ENCODE assay signal across 9 cellular contexts in genomic region chr5:157860898-157861894, GRCh38. TPM values are rescaled to one million over a fixed set of nuclear protein-coding genes. Genes with fewer than 3 reads are reported as not detected.
A peak's percentile ranks its signal among the peaks of the same experiment; 100 is the strongest.
DNase-seq lines count a peak whose midpoint lies in the region; ATAC-seq and TF ChIP-seq lines count a peak whose summit lies in the region.
"Had no signal": no experiment of that assay in that cellular context is flagged by ENCODE, and none has a peak within 500 bp of the region (broad histone marks: within the 10 kb centered on the region; RNA-seq: fewer than 3 reads in every experiment).

No MANE protein-coding gene starts in this region.

- H3K36me3 ChIP-seq in GM23248 (ENCODE audit: low read depth) (no peaks in the 10 kb centered on the region), H7 (replicated peaks; ENCODE audit: control insufficient read depth, insufficient read depth, low read length) (no peaks in the 10 kb centered on the region)
- H3K36me3 ChIP-seq: thoracic aorta had no signal

- no peaks in the 10 kb centered on the region for H3K27me3 Mint-ChIP-seq in activated naive CD8-positive, alpha-beta T cell treated with anti-CD3 and anti-CD28 coated beads, Interleukin-2, amount 50 U/mL, for 24 hours

- H3K36me3 Mint-ChIP-seq in activated naive CD8-positive, alpha-beta T cell treated with anti-CD3 and anti-CD28 coated beads, Interleukin-2, amount 50 U/mL, for 24 hours (ENCODE audit: low read depth) = peaks cover 10% of the 10 kb centered on the region

- H3K27ac Mint-ChIP-seq in activated naive CD8-positive, alpha-beta T cell treated with anti-CD3 and anti-CD28 coated beads, Interleukin-2, amount 50 U/mL, for 24 hours = peak overlapping the region; percentile 59

- H2AFZ ChIP-seq in GM23248 = no peak overlapping the region

- H3K9me2 ChIP-seq in GM23248 (ENCODE audit: insufficient read depth) = no peaks in the 10 kb centered on the region

- no peak overlapping the region for H3K9ac ChIP-seq in GM23248

- ATAC-seq in GM19463 (IDR thresholded peaks at IDR 0.05; ENCODE audit: unreplicated experiment) = peak; percentile 68
- ATAC-seq in HG03196 (IDR thresholded peaks at IDR 0.05; ENCODE audit: unreplicated experiment) = peak; percentile 73
- ATAC-seq in activated naive CD8-positive, alpha-beta T cell treated with anti-CD3 and anti-CD28 coated beads, Interleukin-2, amount 50 U/mL, for 24 hours = no peak

- H3K9me3 ChIP-seq in GM23248 (ENCODE audit: low read depth) = no peaks in the 10 kb centered on the region
- H3K9me3 ChIP-seq: thoracic aorta had no signal

- H3K27me3 ChIP-seq in GM23248 (replicated peaks; ENCODE audit: insufficient read depth) (no peaks in the 10 kb centered on the region), H7 (ENCODE audit: control insufficient read depth, insufficient read depth, low read length) (no peaks in the 10 kb centered on the region)

- peaks cover 28% of the 10 kb centered on the region for H3K79me2 ChIP-seq in GM23248 (ENCODE audit: insufficient read depth)

- H3K4me2 ChIP-seq in GM23248 (ENCODE audit: unreplicated experiment) = no peak overlapping the region

- H3K4me1 ChIP-seq in GM23248 (ENCODE audit: insufficient read depth) = peaks cover 16% of the 10 kb centered on the region

- H3K9me3 Mint-ChIP-seq in activated naive CD8-positive, alpha-beta T cell treated with anti-CD3 and anti-CD28 coated beads, Interleukin-2, amount 50 U/mL, for 24 hours = no peaks in the 10 kb centered on the region

- in situ Hi-C loops in KBM-7 (cut with MboI; ENCODE audit: low pct_unique_long_range_greater_than_20kb, low sequenced_read_pairs) (no loop called here), GM23248 (cut with MboI) (no loop called here)

- peaks cover 9% of the 10 kb centered on the region; the same call in 1 of the 2 replicates for H4K20me1 ChIP-seq in GM23248 (ENCODE audit: insufficient read depth)

- H3K4me3 ChIP-seq in GM12864 (ENCODE audit: low read depth, low read length) (no peak overlapping the region), GM23248 (no peak overlapping the region), H7 (ENCODE audit: insufficient read depth, low read depth, low read length) (no peak overlapping the region)
- H3K4me3 ChIP-seq: thoracic aorta had no signal

- H3K4me3 Mint-ChIP-seq in activated naive CD8-positive, alpha-beta T cell treated with anti-CD3 and anti-CD28 coated beads, Interleukin-2, amount 50 U/mL, for 24 hours = peak overlapping the region; percentile 46

- H3K4me1 Mint-ChIP-seq in activated naive CD8-positive, alpha-beta T cell treated with anti-CD3 and anti-CD28 coated beads, Interleukin-2, amount 50 U/mL, for 24 hours = peaks cover 52% of the 10 kb centered on the region

- 56 to 63% methylated on average over 8 of the region's 8 CpGs for WGBS in GM23248 (ENCODE audit: low coverage in 1 of 2, low lambda C conversion rate in 2 of 2, missing lambda C conversion rate in 2 of 2), 2 experiments

- H3K27ac ChIP-seq in GM23248 = no peak overlapping the region
- H3K27ac ChIP-seq: thoracic aorta had no signal

- no peak for TF ChIP-seq CTCF in GM12864 (IDR thresholded peaks at IDR 0.05; ENCODE audit: low read depth, low read length, missing control alignments)

- H3F3A ChIP-seq in GM23248 (ENCODE audit: insufficient read depth) = peaks cover 4% of the 10 kb centered on the region; the same call in 1 of the 2 replicates

- DNase-seq in GM12864 (ENCODE audit: low read depth) (peak; percentile 92), kidney tubule cell (ENCODE audit: low spot score) (no peak), KBM-7 (no peak), GM23248 (no peak), H7 (no peak)
- DNase-seq in activated naive CD8-positive, alpha-beta T cell treated with anti-CD3 and anti-CD28 coated beads, Interleukin-2, amount 50 U/mL, for 24 hours = no peak

RNA-seq across cellular contexts. Expression of gene CLINT1, which starts 2.3 kb away (rescaled TPM):
- 56.1 and 70.9 TPM in 2 replicates for total RNA-seq in GM23248 (2014; rRNA removed; shearing (Covaris generic))
- 68.4 and 69.3 TPM in 2 replicates for polyA plus RNA-seq in GM23248 (2016; fragmentation: Nextera tagmentation; extraction: Ambion mirVana)
- total RNA-seq in H7 (2014; rRNA removed; shearing (Covaris generic)) = 74.9 and 78.4 TPM in 2 replicates
